10 cellular contexts compared by ENCODE assay signal in the genomic region with DNA sequence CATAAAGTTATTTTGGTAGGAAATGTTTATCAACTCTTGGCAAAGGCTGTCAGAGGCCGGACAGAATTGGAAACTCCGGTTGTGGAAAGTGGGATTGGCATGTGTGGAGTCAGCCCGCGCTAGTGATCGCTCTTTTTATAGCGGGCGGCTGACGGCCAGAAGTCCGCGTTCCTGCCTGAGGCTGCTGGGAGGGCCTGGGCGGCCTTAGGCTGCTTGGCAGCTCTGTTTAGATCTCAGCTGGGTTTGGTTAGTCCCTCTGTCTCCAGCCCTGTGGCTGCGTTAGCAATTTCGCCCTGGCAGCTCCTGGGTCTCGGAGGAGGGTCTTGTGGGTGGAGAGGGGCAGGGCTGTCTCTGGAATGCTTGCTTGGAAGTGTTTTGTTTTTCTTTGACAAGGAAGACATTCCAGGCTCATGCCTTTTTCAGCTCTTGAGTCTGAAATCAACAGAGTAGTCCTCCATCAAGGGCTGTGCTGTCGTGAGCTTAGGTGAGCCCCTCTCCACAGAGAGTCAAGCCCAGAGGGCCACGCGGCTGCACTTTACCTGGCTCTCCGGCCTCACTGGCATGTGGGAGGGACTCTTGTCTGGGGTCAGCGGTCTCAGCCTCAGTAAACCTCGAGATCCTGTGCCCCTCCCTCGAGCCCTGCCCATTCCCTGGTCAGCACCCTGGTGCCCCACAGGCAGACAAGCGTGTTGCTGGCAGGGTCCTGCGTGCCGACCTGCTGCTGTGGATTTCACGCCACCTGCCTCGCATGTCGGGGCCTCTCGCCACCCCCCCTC. TPM values are rescaled to one million over a fixed set of nuclear protein-coding genes. Genes with fewer than 3 reads are reported as not detected.
DNase-seq lines count a peak whose midpoint lies in the region; ATAC-seq, FAIRE-seq and TF ChIP-seq lines count a peak whose summit lies in the region.
"Had no signal": no experiment of that assay in that cellular context is flagged by ENCODE, and none has a peak within 500 bp of the region (broad histone marks: within the 10 kb centered on the region; RNA-seq: fewer than 3 reads in every experiment).

No MANE protein-coding gene starts in this region.

- H3K9me3 ChIP-seq in endothelial cell of umbilical vein (replicated peaks; ENCODE audit: control insufficient read depth, insufficient read depth, low read length) = no peaks in the 10 kb centered on the region
- H3K9me3 ChIP-seq in mesenchymal stem cell (ENCODE audit: control insufficient read depth, low read length) = no peaks in the 10 kb centered on the region

- no TSS peak for BruUV-seq in endothelial cell of umbilical vein (replicated peaks; lab: Mats Ljungman, UMichigan)

- H3K4me1 ChIP-seq in endothelial cell of umbilical vein (ENCODE audit: control insufficient read depth, extremely low read depth, insufficient read depth, low read length) (peaks cover 10% of the 10 kb centered on the region), mesenchymal stem cell (ENCODE audit: control insufficient read depth, insufficient read depth, low read depth, low read length) (peaks cover 54% of the 10 kb centered on the region)

- H3K27ac ChIP-seq in endothelial cell of umbilical vein (ENCODE audit: insufficient read depth, low read depth, low read length) = peak overlapping the region; percentile 13
- H3K27ac ChIP-seq in mesenchymal stem cell (ENCODE audit: low read length, poor library complexity, severe bottlenecking) = peak overlapping the region; percentile 85

- no peak for ATAC-seq in stimulated activated naive CD8-positive, alpha-beta T cell treated with anti-CD3 and anti-CD28 coated beads, Interleukin-15, amount 100 ng/mL, for 72 hours
- ATAC-seq in HG02610 (IDR thresholded peaks at IDR 0.05; ENCODE audit: unreplicated experiment) (no peak), GM19455 (IDR thresholded peaks at IDR 0.05; ENCODE audit: unreplicated experiment) (no peak)

- peak overlapping the region; percentile 0 for H2BK5ac ChIP-seq in mesenchymal stem cell (ENCODE audit: low read depth, low read length, poor library complexity, severe bottlenecking)

- H4K91ac ChIP-seq in mesenchymal stem cell (ENCODE audit: low read length) = peak overlapping the region; percentile 35

- H3K23ac ChIP-seq in mesenchymal stem cell (ENCODE audit: low read length in 2 of 2) = no peak overlapping the region

- no peak overlapping the region for H2AFZ ChIP-seq in endothelial cell of umbilical vein (ENCODE audit: low read depth, low read length)
- H2AFZ ChIP-seq in mesenchymal stem cell (ENCODE audit: low read depth, low read length) = no peak overlapping the region

- H3K4me3 Mint-ChIP-seq in stimulated activated naive CD8-positive, alpha-beta T cell treated with anti-CD3 and anti-CD28 coated beads, Interleukin-15, amount 100 ng/mL, for 72 hours = no peak overlapping the region

- peak overlapping the region; percentile 27 for H2AK5ac ChIP-seq in mesenchymal stem cell (ENCODE audit: low read length, severe bottlenecking)

- peaks cover 31% of the 10 kb centered on the region for H3K79me1 ChIP-seq in mesenchymal stem cell (replicated peaks; ENCODE audit: low read length, poor library complexity, severe bottlenecking)

- TF ChIP-seq POLR2A in endothelial cell of umbilical vein (IDR thresholded peaks at IDR 0.05; ENCODE audit: low read depth, low read length) = no peak

- POLR2A ChIA-PET in endothelial cell of umbilical vein (lab: Charles Lee) = no interaction called here

- H3K9me1 ChIP-seq in endothelial cell of umbilical vein (replicated peaks; ENCODE audit: control insufficient read depth, extremely low read depth, insufficient read depth, low read length) = no peaks in the 10 kb centered on the region

- CTCF ChIA-PET in endothelial cell of umbilical vein (lab: Charles Lee) = interaction anchor here (1.0 to 1.6 kb wide), 3 partner anchors 9 to 31 kb away, joined by 3 to 13 read pairs (median 3); no protein-coding TSS in a partner anchor

- peak; percentile 93 for FAIRE-seq in endothelial cell of umbilical vein (lab: Jason Lieb, UNC)

- H2BK120ac ChIP-seq in mesenchymal stem cell (ENCODE audit: low read depth, low read length) = no peak overlapping the region

- dilution Hi-C loops in endothelial cell of umbilical vein (cut with MboI; ENCODE audit: extremely low pct_ligation_motif_present, low sequenced_read_pairs) = no loop called here

- no peak for TF ChIP-seq CTCF in endothelial cell of umbilical vein (IDR thresholded peaks at IDR 0.05; ENCODE audit: extremely low read depth in 1 of 2, insufficient read depth in 1 of 2, low read depth in 1 of 2, low read length in 2 of 2)

- no peak overlapping the region for H2BK12ac ChIP-seq in mesenchymal stem cell (ENCODE audit: low read length in 2 of 2)

- H3K4me2 ChIP-seq in endothelial cell of umbilical vein (ENCODE audit: insufficient read depth, low read length) (no peak overlapping the region), mesenchymal stem cell (ENCODE audit: low read length, poor library complexity, severe bottlenecking) (peak overlapping the region; percentile 36)

- H3K14ac ChIP-seq in mesenchymal stem cell (ENCODE audit: low read length in 2 of 2) = peak overlapping the region in 1 of 2 experiments; percentile 61

- H3K18ac ChIP-seq in mesenchymal stem cell (ENCODE audit: low read depth in 1 of 2, low read length in 2 of 2) = peak overlapping the region in 1 of 2 experiments; percentile 3

- H3K79me2 ChIP-seq in endothelial cell of umbilical vein (ENCODE audit: control insufficient read depth, insufficient read depth, low read length) = peaks cover 43% of the 10 kb centered on the region

- H4K20me1 ChIP-seq in endothelial cell of umbilical vein (replicated peaks; ENCODE audit: control insufficient read depth, extremely low read depth, insufficient read depth, low read length) = no peaks in the 10 kb centered on the region

- intact Hi-C loops in endothelial cell of umbilical vein (cut with micrococcal nuclease) = loop anchor here (1.0 kb wide), 1 partner anchor 19 kb away; no protein-coding TSS in a partner anchor

- H3K36me3 ChIP-seq in endothelial cell of umbilical vein (ENCODE audit: control insufficient read depth in 2 of 2, extremely low read depth in 1 of 2, insufficient read depth in 2 of 2, low read length in 2 of 2) (peaks cover 5 to 39% of the 10 kb centered on the region in 2 experiments), mesenchymal stem cell (ENCODE audit: control insufficient read depth in 1 of 2, insufficient read depth in 2 of 2, low read depth in 1 of 2, low read length in 2 of 2) (peaks cover 66% of the 10 kb centered on the region in 2 experiments)

- no peak overlapping the region for H4K8ac ChIP-seq in mesenchymal stem cell (ENCODE audit: low read length)

- 71% methylated on average over 28 of the region's 28 CpGs for WGBS in mesenchymal stem cell

- H2BK15ac ChIP-seq in mesenchymal stem cell (ENCODE audit: low read depth, poor library complexity, severe bottlenecking) = no peak overlapping the region

- peaks cover 28% of the 10 kb centered on the region for H3K4me1 Mint-ChIP-seq in stimulated activated naive CD8-positive, alpha-beta T cell treated with anti-CD3 and anti-CD28 coated beads, Interleukin-15, amount 100 ng/mL, for 72 hours

- H3K4me3 ChIP-seq in endothelial cell of umbilical vein (replicated peaks in 1 of 3; ENCODE audit: insufficient read depth in 1 of 3, low read depth in 1 of 3, low read length in 3 of 3) (no peak overlapping the region), mesenchymal stem cell (ENCODE audit: insufficient read depth in 1 of 2, low read depth in 1 of 2, low read length in 2 of 2) (peak overlapping the region in 1 of 2 experiments; percentile 54)

- no peak overlapping the region for H3K27ac Mint-ChIP-seq in stimulated activated naive CD8-positive, alpha-beta T cell treated with anti-CD3 and anti-CD28 coated beads, Interleukin-15, amount 100 ng/mL, for 72 hours

- H3K9me3 Mint-ChIP-seq in stimulated activated naive CD8-positive, alpha-beta T cell treated with anti-CD3 and anti-CD28 coated beads, Interleukin-15, amount 100 ng/mL, for 72 hours = no peaks in the 10 kb centered on the region

- no peaks in the 10 kb centered on the region for H3K27me3 ChIP-seq in endothelial cell of umbilical vein (ENCODE audit: control insufficient read depth in 2 of 2, insufficient read depth in 2 of 2, low read length in 2 of 2)
- H3K27me3 ChIP-seq in mesenchymal stem cell (ENCODE audit: control insufficient read depth in 1 of 2, insufficient read depth in 1 of 2, low read length in 2 of 2) = no peaks in the 10 kb centered on the region

- no peak overlapping the region for H3K9ac ChIP-seq in endothelial cell of umbilical vein (replicated peaks; ENCODE audit: extremely low read depth, insufficient read depth, low read length)
- H3K9ac ChIP-seq in mesenchymal stem cell (ENCODE audit: low read length) = peak overlapping the region; percentile 79

- no peak overlapping the region for H3K4ac ChIP-seq in mesenchymal stem cell (ENCODE audit: low read depth in 1 of 2, low read length in 2 of 2)

- no peaks in the 10 kb centered on the region for H3K27me3 Mint-ChIP-seq in stimulated activated naive CD8-positive, alpha-beta T cell treated with anti-CD3 and anti-CD28 coated beads, Interleukin-15, amount 100 ng/mL, for 72 hours

- peak; percentile 69 for DNase-seq in LHCN-M2 (ENCODE audit: low read depth)
- peak; percentile 84 for DNase-seq in endothelial cell of umbilical vein (ENCODE audit: low read depth, low spot score)
- DNase-seq in mesenchymal stem cell = peak; percentile 82
- DNase-seq in superior temporal gyrus (ENCODE audit: extremely low spot score) = peak; percentile 60
- no peak for DNase-seq in stimulated activated naive CD8-positive, alpha-beta T cell treated with anti-CD3 and anti-CD28 coated beads, Interleukin-15, amount 100 ng/mL, for 72 hours
- DNase-seq in NCI-H2171 (lab: John Stamatoyannopoulos, UW) = no peak
- DNase-seq: effector memory CD4-positive, alpha-beta T cell; NCI-H1436 treated with DMSO at 0.1 percent for 48 hours had no signal

RNA-seq across cellular contexts. Expression of a gene that starts 22.5 kb away (rescaled TPM):
- total RNA-seq in LHCN-M2 (2014; rRNA removed) (7.4 and 7.5 TPM in 2 replicates), endothelial cell of umbilical vein (42.0 and 47.0 TPM in 2 replicates)
- polyA plus RNA-seq in LHCN-M2 (2012) = 6.3 TPM
- 7.6 and 7.7 TPM in 2 replicates for polyA plus RNA-seq in endothelial cell of umbilical vein
- polyA plus RNA-seq in endothelial cell of umbilical vein (2011; cell fraction: cytosol; rRNA removed) = 7.6 and 10.4 TPM in 2 replicates
- polyA plus RNA-seq in endothelial cell of umbilical vein (2011; cell fraction: nucleus; rRNA removed) = 26.7 and 38.7 TPM in 2 replicates
- 13.3 and 14.5 TPM in 2 replicates for polyA plus RNA-seq in endothelial cell of umbilical vein (2012)
- polyA minus RNA-seq in endothelial cell of umbilical vein = 16.2 and 36.6 TPM in 2 replicates
- polyA minus RNA-seq in endothelial cell of umbilical vein (2011; cell fraction: cytosol; rRNA and poly(A)+ RNA removed) = 18.9 TPM
- polyA minus RNA-seq in endothelial cell of umbilical vein (2011; cell fraction: nucleus; rRNA and poly(A)+ RNA removed) = 23.1 and 29.1 TPM in 2 replicates
- 8.7 TPM for polyA plus RNA-seq in mesenchymal stem cell (2013, experiment 1 of 2)
- 8.0 TPM for polyA plus RNA-seq in mesenchymal stem cell (2013, experiment 2 of 2)

RNA-seq across cellular contexts. Expression of a gene that starts 34.9 kb away (rescaled TPM):
- total RNA-seq in LHCN-M2 (2014; rRNA removed) (112 and 125 TPM in 2 replicates), endothelial cell of umbilical vein (137 and 143 TPM in 2 replicates)
- 119 TPM for polyA plus RNA-seq in LHCN-M2 (2012)
- polyA plus RNA-seq in endothelial cell of umbilical vein = 123 and 130 TPM in 2 replicates
- polyA plus RNA-seq in endothelial cell of umbilical vein (2011; cell fraction: cytosol; rRNA removed) = 123 and 130 TPM in 2 replicates
- 207 and 256 TPM in 2 replicates for polyA plus RNA-seq in endothelial cell of umbilical vein (2011; cell fraction: nucleus; rRNA removed)
- 148 and 165 TPM in 2 replicates for polyA plus RNA-seq in endothelial cell of umbilical vein (2012)
- polyA minus RNA-seq in endothelial cell of umbilical vein = 186 and 190 TPM in 2 replicates
- 36.4 TPM for polyA minus RNA-seq in endothelial cell of umbilical vein (2011; cell fraction: cytosol; rRNA and poly(A)+ RNA removed)
- polyA minus RNA-seq in endothelial cell of umbilical vein (2011; cell fraction: nucleus; rRNA and poly(A)+ RNA removed) = 78.8 and 90.3 TPM in 2 replicates
- polyA plus RNA-seq in mesenchymal stem cell (2013, experiment 1 of 2) = 99.9 TPM
- polyA plus RNA-seq in mesenchymal stem cell (2013, experiment 2 of 2) = 96.6 TPM

RNA-seq across cellular contexts. Expression of a gene that starts 49.9 kb away (rescaled TPM):
- total RNA-seq in LHCN-M2 (2014; rRNA removed) (92.4 and 100 TPM in 2 replicates), endothelial cell of umbilical vein (73.4 and 82.4 TPM in 2 replicates)
- 63.4 TPM for polyA plus RNA-seq in LHCN-M2 (2012)
- 115 and 125 TPM in 2 replicates for polyA plus RNA-seq in endothelial cell of umbilical vein
- 63.1 and 87.2 TPM in 2 replicates for polyA plus RNA-seq in endothelial cell of umbilical vein (2011; cell fraction: cytosol; rRNA removed)
- polyA plus RNA-seq in endothelial cell of umbilical vein (2011; cell fraction: nucleus; rRNA removed) = 104 and 112 TPM in 2 replicates
- polyA plus RNA-seq in endothelial cell of umbilical vein (2012) = 53.4 and 75.6 TPM in 2 replicates
- 30.6 and 42.7 TPM in 2 replicates for polyA minus RNA-seq in endothelial cell of umbilical vein
- polyA minus RNA-seq in endothelial cell of umbilical vein (2011; cell fraction: cytosol; rRNA and poly(A)+ RNA removed) = 21.8 TPM
- polyA minus RNA-seq in endothelial cell of umbilical vein (2011; cell fraction: nucleus; rRNA and poly(A)+ RNA removed) = 15.4 and 15.6 TPM in 2 replicates
- polyA plus RNA-seq in mesenchymal stem cell (2013, experiment 1 of 2) = 53.7 TPM
- 52.9 TPM for polyA plus RNA-seq in mesenchymal stem cell (2013, experiment 2 of 2)

RNA-seq across cellular contexts. Expression of a gene that starts 50.4 kb away (rescaled TPM):
- total RNA-seq in LHCN-M2 (2014; rRNA removed) (31.7 and 41.6 TPM in 2 replicates), endothelial cell of umbilical vein (140 and 164 TPM in 2 replicates)
- polyA plus RNA-seq in LHCN-M2 (2012) = 54.6 TPM
- polyA plus RNA-seq in endothelial cell of umbilical vein = 19.1 and 21.5 TPM in 2 replicates
- 37.2 and 46.9 TPM in 2 replicates for polyA plus RNA-seq in endothelial cell of umbilical vein (2011; cell fraction: cytosol; rRNA removed)
- polyA plus RNA-seq in endothelial cell of umbilical vein (2011; cell fraction: nucleus; rRNA removed) = 97.6 and 105 TPM in 2 replicates
- 94.8 and 130 TPM in 2 replicates for polyA plus RNA-seq in endothelial cell of umbilical vein (2012)
- polyA minus RNA-seq in endothelial cell of umbilical vein = 27.4 and 29.2 TPM in 2 replicates
- 44.2 TPM for polyA minus RNA-seq in endothelial cell of umbilical vein (2011; cell fraction: cytosol; rRNA and poly(A)+ RNA removed)
- polyA minus RNA-seq in endothelial cell of umbilical vein (2011; cell fraction: nucleus; rRNA and poly(A)+ RNA removed) = 50.4 and 106 TPM in 2 replicates
- 66.8 TPM for polyA plus RNA-seq in mesenchymal stem cell (2013, experiment 1 of 2)
- polyA plus RNA-seq in mesenchymal stem cell (2013, experiment 2 of 2) = 60.7 TPM

Comparison
In these comparisons a context has a peak if more than half of its experiments do, and no peak if none do; other contexts are left out.
1. DNase-seq: peak in LHCN-M2 (single experiment), endothelial cell of umbilical vein (single experiment), mesenchymal stem cell (single experiment) and superior temporal gyrus (single experiment); none in stimulated activated naive CD8-positive, alpha-beta T cell treated with anti-CD3 and anti-CD28 coated beads, Interleukin-15, amount 100 ng/mL, for 72 hours (0 of 2) and NCI-H2171 (single experiment).